ENCODE assay signal across 1 cellular context in genomic region chr12:46150735-46151134, GRCh38.
TF ChIP-seq lines count a peak whose summit lies in the region.

No MANE protein-coding gene starts in this region.

TF ChIP-seq in HEK293, 187 proteins besides CTCF, POLR2A, EP300 and RAD21 (continued from another document and continues in another):
- peak; percentile 11; the same call in 1 of the 2 replicates for TF ChIP-seq PRDM4 (tag by site-specific recombination; IDR thresholded peaks at IDR 0.05)
- TF ChIP-seq ZNF549 (tag by site-specific recombination; IDR thresholded peaks at IDR 0.05): 0 out of 2 replicates have a peak, but pooled peaks have one; percentile 8
- TF ChIP-seq, protein P1, sequence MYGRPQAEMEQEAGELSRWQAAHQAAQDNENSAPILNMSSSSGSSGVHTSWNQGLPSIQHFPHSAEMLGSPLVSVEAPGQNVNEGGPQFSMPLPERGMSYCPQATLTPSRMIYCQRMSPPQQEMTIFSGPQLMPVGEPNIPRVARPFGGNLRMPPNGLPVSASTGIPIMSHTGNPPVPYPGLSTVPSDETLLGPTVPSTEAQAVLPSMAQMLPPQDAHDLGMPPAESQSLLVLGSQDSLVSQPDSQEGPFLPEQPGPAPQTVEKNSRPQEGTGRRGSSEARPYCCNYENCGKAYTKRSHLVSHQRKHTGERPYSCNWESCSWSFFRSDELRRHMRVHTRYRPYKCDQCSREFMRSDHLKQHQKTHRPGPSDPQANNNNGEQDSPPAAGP (tag by site-specific recombination; IDR thresholded peaks at IDR 0.05): no peak
- no peak for TF ChIP-seq ZNF121 (tag by site-specific recombination; IDR thresholded peaks at IDR 0.05)
- TF ChIP-seq MZF1 (tag by site-specific recombination; IDR thresholded peaks at IDR 0.05; ENCODE audit: borderline replicate concordance): peak; percentile 90
- TF ChIP-seq ZNF350 (tag by site-specific recombination; IDR thresholded peaks at IDR 0.05): no peak
- peak; percentile 50 for TF ChIP-seq GLIS1 (tag by site-specific recombination; IDR thresholded peaks at IDR 0.05)
- no peak for TF ChIP-seq ZNF670 (tag by site-specific recombination; IDR thresholded peaks at IDR 0.05; ENCODE audit: low read depth)
- no peak for TF ChIP-seq ZNF426 (tag by site-specific recombination; IDR thresholded peaks at IDR 0.05)
- no peak for TF ChIP-seq ZNF148 (tag by site-specific recombination; IDR thresholded peaks at IDR 0.05; ENCODE audit: borderline replicate concordance)
- no peak for TF ChIP-seq ZNF629 (tag by site-specific recombination; IDR thresholded peaks at IDR 0.05)
- TF ChIP-seq ZBTB1 (tag by site-specific recombination; IDR thresholded peaks at IDR 0.05): no peak
- no peak for TF ChIP-seq ZNF423 (tag by site-specific recombination; IDR thresholded peaks at IDR 0.05)
- TF ChIP-seq ZNF560 (tag by site-specific recombination; IDR thresholded peaks at IDR 0.05; ENCODE audit: borderline replicate concordance): no peak
- no peak for TF ChIP-seq ZBTB49 (tag by site-specific recombination; IDR thresholded peaks at IDR 0.05; ENCODE audit: low read depth)
- no peak for TF ChIP-seq ZFP69B (tag by site-specific recombination; IDR thresholded peaks at IDR 0.05)
- TF ChIP-seq, protein P2, sequence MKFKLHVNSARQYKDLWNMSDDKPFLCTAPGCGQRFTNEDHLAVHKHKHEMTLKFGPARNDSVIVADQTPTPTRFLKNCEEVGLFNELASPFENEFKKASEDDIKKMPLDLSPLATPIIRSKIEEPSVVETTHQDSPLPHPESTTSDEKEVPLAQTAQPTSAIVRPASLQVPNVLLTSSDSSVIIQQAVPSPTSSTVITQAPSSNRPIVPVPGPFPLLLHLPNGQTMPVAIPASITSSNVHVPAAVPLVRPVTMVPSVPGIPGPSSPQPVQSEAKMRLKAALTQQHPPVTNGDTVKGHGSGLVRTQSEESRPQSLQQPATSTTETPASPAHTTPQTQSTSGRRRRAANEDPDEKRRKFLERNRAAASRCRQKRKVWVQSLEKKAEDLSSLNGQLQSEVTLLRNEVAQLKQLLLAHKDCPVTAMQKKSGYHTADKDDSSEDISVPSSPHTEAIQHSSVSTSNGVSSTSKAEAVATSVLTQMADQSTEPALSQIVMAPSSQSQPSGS (tag by site-specific recombination; IDR thresholded peaks at IDR 0.05; ENCODE audit: low read depth): no peak
- no peak for TF ChIP-seq ZNF837 (tag by site-specific recombination; IDR thresholded peaks at IDR 0.05)
- TF ChIP-seq ZNF830 (tag by site-specific recombination; IDR thresholded peaks at IDR 0.05; ENCODE audit: low read depth): no peak
- TF ChIP-seq, protein P3, sequence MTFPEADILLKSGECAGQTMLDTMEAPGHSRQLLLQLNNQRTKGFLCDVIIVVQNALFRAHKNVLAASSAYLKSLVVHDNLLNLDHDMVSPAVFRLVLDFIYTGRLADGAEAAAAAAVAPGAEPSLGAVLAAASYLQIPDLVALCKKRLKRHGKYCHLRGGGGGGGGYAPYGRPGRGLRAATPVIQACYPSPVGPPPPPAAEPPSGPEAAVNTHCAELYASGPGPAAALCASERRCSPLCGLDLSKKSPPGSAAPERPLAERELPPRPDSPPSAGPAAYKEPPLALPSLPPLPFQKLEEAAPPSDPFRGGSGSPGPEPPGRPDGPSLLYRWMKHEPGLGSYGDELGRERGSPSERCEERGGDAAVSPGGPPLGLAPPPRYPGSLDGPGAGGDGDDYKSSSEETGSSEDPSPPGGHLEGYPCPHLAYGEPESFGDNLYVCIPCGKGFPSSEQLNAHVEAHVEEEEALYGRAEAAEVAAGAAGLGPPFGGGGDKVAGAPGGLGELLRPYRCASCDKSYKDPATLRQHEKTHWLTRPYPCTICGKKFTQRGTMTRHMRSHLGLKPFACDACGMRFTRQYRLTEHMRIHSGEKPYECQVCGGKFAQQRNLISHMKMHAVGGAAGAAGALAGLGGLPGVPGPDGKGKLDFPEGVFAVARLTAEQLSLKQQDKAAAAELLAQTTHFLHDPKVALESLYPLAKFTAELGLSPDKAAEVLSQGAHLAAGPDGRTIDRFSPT (tag by site-specific recombination; IDR thresholded peaks at IDR 0.05): no peak
- TF ChIP-seq ELK4 (IDR thresholded peaks at IDR 0.05; ENCODE audit: borderline replicate concordance, low read depth, low read length): no peak
- no peak for TF ChIP-seq ZNF248 (tag by site-specific recombination; IDR thresholded peaks at IDR 0.05)
- TF ChIP-seq, protein P4, sequence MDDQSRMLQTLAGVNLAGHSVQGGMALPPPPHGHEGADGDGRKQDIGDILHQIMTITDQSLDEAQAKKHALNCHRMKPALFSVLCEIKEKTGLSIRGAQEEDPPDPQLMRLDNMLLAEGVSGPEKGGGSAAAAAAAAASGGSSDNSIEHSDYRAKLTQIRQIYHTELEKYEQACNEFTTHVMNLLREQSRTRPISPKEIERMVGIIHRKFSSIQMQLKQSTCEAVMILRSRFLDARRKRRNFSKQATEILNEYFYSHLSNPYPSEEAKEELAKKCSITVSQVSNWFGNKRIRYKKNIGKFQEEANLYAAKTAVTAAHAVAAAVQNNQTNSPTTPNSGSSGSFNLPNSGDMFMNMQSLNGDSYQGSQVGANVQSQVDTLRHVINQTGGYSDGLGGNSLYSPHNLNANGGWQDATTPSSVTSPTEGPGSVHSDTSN (CRISPR knock-in tag; IDR thresholded peaks at IDR 0.05): no peak
- no peak for TF ChIP-seq ZSCAN5A (tag by site-specific recombination; IDR thresholded peaks at IDR 0.05)
- no peak for TF ChIP-seq ZNF19 (tag by site-specific recombination; IDR thresholded peaks at IDR 0.05; ENCODE audit: low read depth)
- TF ChIP-seq, protein P5, sequence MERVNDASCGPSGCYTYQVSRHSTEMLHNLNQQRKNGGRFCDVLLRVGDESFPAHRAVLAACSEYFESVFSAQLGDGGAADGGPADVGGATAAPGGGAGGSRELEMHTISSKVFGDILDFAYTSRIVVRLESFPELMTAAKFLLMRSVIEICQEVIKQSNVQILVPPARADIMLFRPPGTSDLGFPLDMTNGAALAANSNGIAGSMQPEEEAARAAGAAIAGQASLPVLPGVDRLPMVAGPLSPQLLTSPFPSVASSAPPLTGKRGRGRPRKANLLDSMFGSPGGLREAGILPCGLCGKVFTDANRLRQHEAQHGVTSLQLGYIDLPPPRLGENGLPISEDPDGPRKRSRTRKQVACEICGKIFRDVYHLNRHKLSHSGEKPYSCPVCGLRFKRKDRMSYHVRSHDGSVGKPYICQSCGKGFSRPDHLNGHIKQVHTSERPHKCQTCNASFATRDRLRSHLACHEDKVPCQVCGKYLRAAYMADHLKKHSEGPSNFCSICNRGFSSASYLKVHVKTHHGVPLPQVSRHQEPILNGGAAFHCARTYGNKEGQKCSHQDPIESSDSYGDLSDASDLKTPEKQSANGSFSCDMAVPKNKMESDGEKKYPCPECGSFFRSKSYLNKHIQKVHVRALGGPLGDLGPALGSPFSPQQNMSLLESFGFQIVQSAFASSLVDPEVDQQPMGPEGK (tag by site-specific recombination; IDR thresholded peaks at IDR 0.05): no peak
- TF ChIP-seq BCL11A (tag by site-specific recombination; IDR thresholded peaks at IDR 0.05; ENCODE audit: low read depth): no peak
- peak; percentile 84 for TF ChIP-seq WT1 (tag by site-specific recombination; IDR thresholded peaks at IDR 0.05)
- no peak for TF ChIP-seq ZNF785 (tag by site-specific recombination; IDR thresholded peaks at IDR 0.05)
- no peak for TF ChIP-seq ZNF76 (tag by site-specific recombination; IDR thresholded peaks at IDR 0.05; ENCODE audit: borderline replicate concordance, low read depth)
- no peak for TF ChIP-seq ZNF707 (tag by site-specific recombination; IDR thresholded peaks at IDR 0.05)
- TF ChIP-seq ZNF140 (tag by site-specific recombination; IDR thresholded peaks at IDR 0.05): no peak
- TF ChIP-seq GLI4 (tag by site-specific recombination; IDR thresholded peaks at IDR 0.05): no peak
- TF ChIP-seq ZNF324 (tag by site-specific recombination; IDR thresholded peaks at IDR 0.05): no peak
- no peak for TF ChIP-seq REPIN1 (tag by site-specific recombination; IDR thresholded peaks at IDR 0.05; ENCODE audit: low read depth)
- TF ChIP-seq ZNF416 (tag by site-specific recombination; IDR thresholded peaks at IDR 0.05): no peak
- no peak for TF ChIP-seq ZNF133 (tag by site-specific recombination; IDR thresholded peaks at IDR 0.05)
- TF ChIP-seq ZNF16 (tag by site-specific recombination; IDR thresholded peaks at IDR 0.05; ENCODE audit: low read depth): no peak
- no peak for TF ChIP-seq ZNF776 (tag by site-specific recombination; IDR thresholded peaks at IDR 0.05; ENCODE audit: borderline replicate concordance)
- no peak for TF ChIP-seq ZNF175 (tag by site-specific recombination; IDR thresholded peaks at IDR 0.05)
- TF ChIP-seq ZIC2 (tag by site-specific recombination; IDR thresholded peaks at IDR 0.05): peak; percentile 24; the same call in 1 of the 2 replicates
- no peak for TF ChIP-seq ZNF211 (tag by site-specific recombination; IDR thresholded peaks at IDR 0.05; ENCODE audit: low read depth)
